In genomic region chr13:20924758-20925394, GRCh38 we compare ENCODE assay signal across 8 cellular contexts. TPM values are rescaled to one million over a fixed set of nuclear protein-coding genes. Genes with fewer than 3 reads are reported as not detected.
DNase-seq lines count a peak whose midpoint lies in the region; ATAC-seq and TF ChIP-seq lines count a peak whose summit lies in the region.

No MANE protein-coding gene starts in this region.

- H2AK9ac ChIP-seq in IMR-90 (replicated peaks; ENCODE audit: low read depth, low read length, poor library complexity), result no peak overlapping the region

- no peak overlapping the region for H3K4ac ChIP-seq in IMR-90 (ENCODE audit: low read depth, low read length)

- H4K5ac ChIP-seq in IMR-90 (ENCODE audit: low read depth, low read length), result no peak overlapping the region

- H3K36me3 Mint-ChIP-seq in CD8-positive, alpha-beta T cell, result no peaks in the 10 kb centered on the region
- no peaks in the 10 kb centered on the region for H3K36me3 Mint-ChIP-seq in neural crest cell (ENCODE audit: low read depth)

- H3K9me1 ChIP-seq in IMR-90 (ENCODE audit: insufficient read depth, low read length), result no peaks in the 10 kb centered on the region

- H3K9me3 ChIP-seq in CD8-positive, alpha-beta T cell (ENCODE audit: low read length), result no peaks in the 10 kb centered on the region
- H3K9me3 ChIP-seq in IMR-90 (ENCODE audit: control insufficient read depth, insufficient read depth, low read length) (no peaks in the 10 kb centered on the region), PC-9 (ENCODE audit: insufficient read depth, low read depth) (no peaks in the 10 kb centered on the region), stomach (no peaks in the 10 kb centered on the region)

- no peak overlapping the region for H4K8ac ChIP-seq in IMR-90 (ENCODE audit: low read depth in 2 of 2, low read length in 2 of 2)

- H3K4me3 Mint-ChIP-seq in CD8-positive, alpha-beta T cell, result no peak overlapping the region
- H3K4me3 Mint-ChIP-seq in neural crest cell, result no peak overlapping the region

- no peak for TF ChIP-seq EP300 in stomach (IDR thresholded peaks at IDR 0.05)

- no peak overlapping the region for H2BK20ac ChIP-seq in IMR-90 (ENCODE audit: low read depth, low read length)

- no peak overlapping the region for H3K4me2 ChIP-seq in IMR-90 (ENCODE audit: low read depth, low read length)
- no peak overlapping the region for H3K4me2 ChIP-seq in PC-9

- no peaks in the 10 kb centered on the region; a peak in 1 of 4 replicates for H3K79me1 ChIP-seq in IMR-90 (ENCODE audit: low read depth in 1 of 2, low read length in 2 of 2)

- no peaks in the 10 kb centered on the region for H3K9me2 ChIP-seq in PC-9 (ENCODE audit: insufficient read depth)

- H3K9ac ChIP-seq in IMR-90 (ENCODE audit: low read depth, low read length), result no peak overlapping the region

- no peak overlapping the region for H2AK5ac ChIP-seq in IMR-90 (ENCODE audit: low read depth, low read length)

- H3K27me3 ChIP-seq in CD8-positive, alpha-beta T cell (ENCODE audit: insufficient read depth, low read length), result no peaks in the 10 kb centered on the region
- H3K27me3 ChIP-seq in IMR-90 (ENCODE audit: control insufficient read depth, insufficient read depth, low read length) (0 out of 2 replicates have a peak, but pooled peaks cover 2% of the 10 kb centered on the region), PC-9 (ENCODE audit: insufficient read depth, low read depth) (no peaks in the 10 kb centered on the region), stomach (no peaks in the 10 kb centered on the region)

- no peak overlapping the region for H3K56ac ChIP-seq in IMR-90 (ENCODE audit: extremely low read depth, insufficient read depth, low read length)

- no peak overlapping the region for H3K4me3 ChIP-seq in CD8-positive, alpha-beta T cell (ENCODE audit: low read depth, low read length)
- no peak overlapping the region for H3K4me3 ChIP-seq in IMR-90 (ENCODE audit: insufficient read depth, low read depth, low read length)
- H3K4me3 ChIP-seq in PC-9, result no peak overlapping the region
- no peak overlapping the region for H3K4me3 ChIP-seq in stomach

- no peak overlapping the region for H2BK120ac ChIP-seq in IMR-90 (ENCODE audit: low read depth, low read length)

- dilution Hi-C loops in IMR-90 (cut with HindIII; ENCODE audit: low sequenced_read_pairs, unreplicated experiment), result no loop called here

- POLR2A ChIA-PET in CD8-positive, alpha-beta T cell (lab: Charles Lee), result interaction anchor here (0.6 to 0.7 kb wide), 3 partner anchors 542 to 910 kb away, joined by 3 to 10 read pairs (median 3); no protein-coding TSS in a partner anchor
- POLR2A ChIA-PET in IMR-90 (lab: Charles Lee; ENCODE audit: unreplicated experiment) (no interaction called here), PC-9 (lab: Charles Lee; ENCODE audit: unreplicated experiment) (no interaction called here)

- peaks cover 2% of the 10 kb centered on the region for H3K27me3 Mint-ChIP-seq in CD8-positive, alpha-beta T cell (ENCODE audit: low read depth)
- H3K27me3 Mint-ChIP-seq in neural crest cell (ENCODE audit: low read depth), result no peaks in the 10 kb centered on the region

- no peaks in the 10 kb centered on the region for H3K36me3 ChIP-seq in CD8-positive, alpha-beta T cell (ENCODE audit: insufficient read depth, low read length)
- H3K36me3 ChIP-seq in IMR-90 (ENCODE audit: control insufficient read depth, insufficient read depth, low read length), result no peaks in the 10 kb centered on the region
- H3K36me3 ChIP-seq in PC-9 (ENCODE audit: low read depth), result no peaks in the 10 kb centered on the region
- no peaks in the 10 kb centered on the region for H3K36me3 ChIP-seq in stomach

- no peak for TF ChIP-seq POLR2A in IMR-90 (IDR thresholded peaks at IDR 0.05; ENCODE audit: low read depth, low read length)
- no peak for TF ChIP-seq POLR2A in stomach (IDR thresholded peaks at IDR 0.05)

- TF ChIP-seq RAD21 in IMR-90 (IDR thresholded peaks at IDR 0.05; ENCODE audit: low read length), result peak; percentile 91

- no peak overlapping the region for H3K27ac ChIP-seq in CD8-positive, alpha-beta T cell (ENCODE audit: low read depth, low read length)
- H3K27ac ChIP-seq in IMR-90 (ENCODE audit: insufficient read depth, low read length), result no peak overlapping the region
- no peak overlapping the region for H3K27ac ChIP-seq in PC-9
- H3K27ac ChIP-seq in stomach, result no peak overlapping the region

- BruUV-seq in IMR-90 (replicated peaks; lab: Mats Ljungman, UMichigan), result no TSS peak
- BruUV-seq in PC-9 (replicated peaks; lab: Mats Ljungman, UMichigan), result no TSS peak

- no peak overlapping the region for H3K18ac ChIP-seq in IMR-90 (ENCODE audit: low read depth, low read length)

- in situ Hi-C loops in IMR-90 (cut with MboI; ENCODE audit: low sequenced_read_pairs), result loop anchor here (5.0 to 10.0 kb wide), 3 partner anchors 208 to 740 kb away; no protein-coding TSS in a partner anchor

- H2AFZ ChIP-seq in IMR-90 (replicated peaks; ENCODE audit: low read length, poor library complexity) (no peak overlapping the region), PC-9 (no peak overlapping the region)

- ATAC-seq in CD8-positive, alpha-beta T cell, result peak; percentile 44
- peak; percentile 80 for ATAC-seq in IMR-90 (ENCODE audit: low read depth)
- no peak for ATAC-seq in GM18861 (IDR thresholded peaks at IDR 0.05; ENCODE audit: unreplicated experiment)

- peak; percentile 46 to 80 (median 77) for DNase-seq in CD8-positive, alpha-beta T cell
- DNase-seq in IMR-90, result peak; percentile 84
- DNase-seq in PC-9, result peak; percentile 48 to 54
- DNase-seq in activated T-cell treated with anti-CD3 and anti-CD28 coated beads, Interleukin-2, amount 50 U/mL, for 1 hour, result peak; percentile 53
- peak; percentile 88 for DNase-seq in fibroblast of peridontal ligament (ENCODE audit: extremely low read depth)
- DNase-seq in neural crest cell (ENCODE audit: low read depth, low spot score), result peak; percentile 90
- DNase-seq in stomach, result peak; percentile 81

- H2BK15ac ChIP-seq in IMR-90 (ENCODE audit: low read depth, low read length), result no peak overlapping the region

- WGBS in IMR-90 (ENCODE audit: extremely low coverage in 2 of 2, insufficient read length in 1 of 2), 2 experiments, result no CpG with 5 or more reads among the region's 3 CpGs
- 29 to 35% (median 32%) methylated on average over 3 of the region's 3 CpGs for WGBS in stomach, 5 donors

- peak; percentile 87 for TF ChIP-seq CTCF in CD8-positive, alpha-beta T cell (IDR thresholded peaks at IDR 0.05)
- TF ChIP-seq CTCF in IMR-90 (conservative IDR thresholded peaks at IDR 0.05; ENCODE audit: low read depth, low read length) (peak; percentile 91), PC-9 (conservative IDR thresholded peaks at IDR 0.05) (peak; percentile 83), neural crest cell (conservative IDR thresholded peaks at IDR 0.05) (peak; percentile 90), stomach (IDR thresholded peaks at IDR 0.05) (peak in 5 of 7 experiments; percentile 53 to 65 (median 61))

- no peaks in the 10 kb centered on the region for H3K79me2 ChIP-seq in PC-9 (ENCODE audit: low read depth)

- no peaks in the 10 kb centered on the region for H3K4me1 ChIP-seq in CD8-positive, alpha-beta T cell (ENCODE audit: insufficient read depth, low read length)
- H3K4me1 ChIP-seq in IMR-90 (ENCODE audit: control insufficient read depth, insufficient read depth, low read length) (no peaks in the 10 kb centered on the region), PC-9 (replicated peaks; ENCODE audit: insufficient read depth) (no peaks in the 10 kb centered on the region), stomach (no peaks in the 10 kb centered on the region)

- H3K23ac ChIP-seq in IMR-90 (ENCODE audit: low read depth, low read length), result no peak overlapping the region

- no peaks in the 10 kb centered on the region for H3K4me1 Mint-ChIP-seq in CD8-positive, alpha-beta T cell (ENCODE audit: low read depth)
- H3K4me1 Mint-ChIP-seq in neural crest cell, result peaks cover 5% of the 10 kb centered on the region

- H3K9me3 Mint-ChIP-seq in CD8-positive, alpha-beta T cell, result no peaks in the 10 kb centered on the region
- H3K9me3 Mint-ChIP-seq in neural crest cell, result no peaks in the 10 kb centered on the region

- intact Hi-C loops in CD8-positive, alpha-beta T cell (cut with DNase I, micrococcal nuclease), result loop anchor here (1.0 to 10.0 kb wide), 8 partner anchors 23 to 743 kb away; partner anchors contain the start of gene XPO4 (in 1 of the 2)
- intact Hi-C loops in IMR-90 (cut with micrococcal nuclease), result loop anchor here (1.0 to 5.0 kb wide), 5 partner anchors 97 to 743 kb away; no protein-coding TSS in a partner anchor
- intact Hi-C loops in PC-9 (cut with micrococcal nuclease; ENCODE audit: unreplicated experiment), result loop anchor here (1.0 to 10.0 kb wide), 2 partner anchors 433 to 730 kb away; partner anchors contain the start of gene GJB2
- intact Hi-C loops in stomach (cut with DNase I; ENCODE audit: low total_unique reads), result loop anchor here (5.0 to 10.0 kb wide), 2 partner anchors 213 to 430 kb away; no protein-coding TSS in a partner anchor

- H3K27ac Mint-ChIP-seq in CD8-positive, alpha-beta T cell, result no peak overlapping the region
- no peak overlapping the region for H3K27ac Mint-ChIP-seq in neural crest cell (ENCODE audit: unreplicated experiment)

- CTCF ChIA-PET in CD8-positive, alpha-beta T cell (lab: Charles Lee), result interaction anchor here (0.5 to 7.3 kb wide), 16 partner anchors 17 to 778 kb away, joined by 3 to 41 read pairs (median 4); no protein-coding TSS in a partner anchor
- CTCF ChIA-PET in IMR-90 (lab: Yijun Ruan, JAX) (interaction anchor here (0.5 to 1.6 kb wide), 12 partner anchors 11 to 660 kb away, joined by 3 to 8 read pairs (median 5); partner anchors contain the start of gene IL17D), PC-9 (lab: Charles Lee) (interaction anchor here (0.5 to 0.7 kb wide), 3 partner anchors 40 to 942 kb away, joined by 3 to 4 read pairs (median 3); no protein-coding TSS in a partner anchor)

- H3F3A ChIP-seq in PC-9 (ENCODE audit: insufficient read depth, low read depth), result no peaks in the 10 kb centered on the region

- H3K14ac ChIP-seq in IMR-90 (replicated peaks; ENCODE audit: low read depth, low read length), result no peak overlapping the region

- no peak overlapping the region for H2BK5ac ChIP-seq in IMR-90 (ENCODE audit: low read depth, low read length, poor library complexity, severe bottlenecking)

- no peak overlapping the region for H4K91ac ChIP-seq in IMR-90 (ENCODE audit: insufficient read depth, low read depth, low read length)

- H4K20me1 ChIP-seq in IMR-90 (ENCODE audit: insufficient read depth, low read length) (no peaks in the 10 kb centered on the region), PC-9 (ENCODE audit: insufficient read depth) (no peaks in the 10 kb centered on the region)

TF ChIP-seq in IMR-90, 13 proteins besides CTCF, POLR2A, EP300 and RAD21 (continues in another document):
- TF ChIP-seq SMC3 (IDR thresholded peaks at IDR 0.05; ENCODE audit: low read depth, low read length) (peak; percentile 92), NFE2L2 (IDR thresholded peaks at IDR 0.05; ENCODE audit: low read depth, low read length) (no peak)

RNA-seq across cellular contexts. Expression of gene XPO4, which starts 22.3 kb away (rescaled TPM):
- total RNA-seq in CD8-positive, alpha-beta T cell, result 10 to 100 TPM; 23.8 to 24.5 TPM
- total RNA-seq in IMR-90 (2012; rRNA removed) (21.1 and 25.3 TPM in 2 replicates), PC-9 (2021) (8.3 and 11.1 TPM in 2 replicates), neural crest cell (26.1 and 26.5 TPM in 2 replicates), stomach (10 to 100 TPM; 14.2 to 41.7 (median 34.7) TPM)
- polyA plus RNA-seq in IMR-90 (2012; rRNA removed) (3.8 and 5.0 TPM in 2 replicates), stomach (1 to 10 TPM; 2.3 to 2.8 (median 2.4) TPM)
- polyA plus RNA-seq in IMR-90 (2012; cell fraction: cytosol; rRNA removed), result 0.67 and 0.95 TPM in 2 replicates
- 1.1 and 10.1 TPM in 2 replicates for polyA plus RNA-seq in IMR-90 (2012; cell fraction: nucleus; rRNA removed; ENCODE audit: low replicate concordance)
